Comparison of ENCODE assay signal across 9 cellular contexts in genomic region chr7:122885583-122886356, GRCh38. TPM values are rescaled to one million over a fixed set of nuclear protein-coding genes. Genes with fewer than 3 reads are reported as not detected.
DNase-seq lines count a peak whose midpoint lies in the region; ATAC-seq, FAIRE-seq and TF ChIP-seq lines count a peak whose summit lies in the region.
"Had no signal": no experiment of that assay in that cellular context is flagged by ENCODE, and none has a peak within 500 bp of the region (broad histone marks: within the 10 kb centered on the region; RNA-seq: fewer than 3 reads in every experiment).

No MANE protein-coding gene starts in this region.

- peak; percentile 42 for DNase-seq in COLO829 (ENCODE audit: low spot score)
- no peak for DNase-seq in RWPE2 (ENCODE audit: low spot score)
- DNase-seq in endothelial cell of umbilical vein (ENCODE audit: low read depth, low spot score): peak; percentile 66
- peak; percentile 50 for DNase-seq in urothelium cell line (ENCODE audit: low spot score)
- DNase-seq in NCI-H2107 (lab: John Stamatoyannopoulos, UW): no peak

- BruUV-seq in endothelial cell of umbilical vein (replicated peaks; lab: Mats Ljungman, UMichigan): no TSS peak

- H3K9me3 ChIP-seq in RWPE2 (ENCODE audit: severe bottlenecking) (no peaks in the 10 kb centered on the region), endothelial cell of umbilical vein (replicated peaks; ENCODE audit: control insufficient read depth, insufficient read depth, low read length) (no peaks in the 10 kb centered on the region), mesodermal cell (ENCODE audit: control insufficient read depth, low read length) (no peaks in the 10 kb centered on the region)

- H3K9me1 ChIP-seq in endothelial cell of umbilical vein (replicated peaks; ENCODE audit: control insufficient read depth, extremely low read depth, insufficient read depth, low read length): no peaks in the 10 kb centered on the region

- no peak for TF ChIP-seq POLR2A in endothelial cell of umbilical vein (IDR thresholded peaks at IDR 0.05; ENCODE audit: low read depth, low read length)

- H3K4me2 ChIP-seq in endothelial cell of umbilical vein (ENCODE audit: insufficient read depth, low read length): peak overlapping the region; percentile 96

- dilution Hi-C loops in endothelial cell of umbilical vein (cut with MboI; ENCODE audit: extremely low pct_ligation_motif_present, low sequenced_read_pairs): no loop called here

- ATAC-seq in GM19043 (IDR thresholded peaks at IDR 0.05; ENCODE audit: low read depth, unreplicated experiment) (peak; percentile 35), HG03135 (IDR thresholded peaks at IDR 0.05; ENCODE audit: unreplicated experiment) (peak; percentile 38), RWPE2 (ENCODE audit: low read depth) (peak; percentile 46)

- H3K27me3 ChIP-seq in RWPE2 (ENCODE audit: insufficient read depth, poor library complexity, severe bottlenecking): no peaks in the 10 kb centered on the region
- no peaks in the 10 kb centered on the region for H3K27me3 ChIP-seq in endothelial cell of umbilical vein (ENCODE audit: control insufficient read depth in 2 of 2, insufficient read depth in 2 of 2, low read length in 2 of 2)

- CTCF ChIA-PET in endothelial cell of umbilical vein (lab: Charles Lee): interaction anchor here (0.8 to 5.9 kb wide), 13 partner anchors 12 to 335 kb away, joined by 3 to 70 read pairs (median 3); no protein-coding TSS in a partner anchor

- peak overlapping the region; percentile 88 for H2AFZ ChIP-seq in endothelial cell of umbilical vein (ENCODE audit: low read depth, low read length)

- TF ChIP-seq CTCF in RWPE2 (IDR thresholded peaks at IDR 0.05; ENCODE audit: poor library complexity, severe bottlenecking): no peak
- peak in 1 of 2 donors; percentile 12 for TF ChIP-seq CTCF in endothelial cell of umbilical vein (IDR thresholded peaks at IDR 0.05; ENCODE audit: extremely low read depth in 1 of 2, insufficient read depth in 1 of 2, low read depth in 1 of 2, low read length in 2 of 2)

- FAIRE-seq in endothelial cell of umbilical vein (lab: Jason Lieb, UNC) (no peak), urothelium cell line (lab: Jason Lieb, UNC) (no peak)
- FAIRE-seq: TTC549 had no signal

- POLR2A ChIA-PET in endothelial cell of umbilical vein (lab: Charles Lee): interaction anchor here (1.6 kb wide), 1 partner anchor 83 kb away, joined by 8 read pairs; no protein-coding TSS in a partner anchor

- peaks cover 13% of the 10 kb centered on the region for H3K4me1 ChIP-seq in RWPE2 (ENCODE audit: insufficient read depth, poor library complexity, severe bottlenecking)
- peaks cover 28% of the 10 kb centered on the region for H3K4me1 ChIP-seq in endothelial cell of umbilical vein (ENCODE audit: control insufficient read depth, extremely low read depth, insufficient read depth, low read length)
- H3K4me1 ChIP-seq in mesodermal cell (ENCODE audit: control insufficient read depth, insufficient read depth, low read length, poor library complexity, severe bottlenecking): no peaks in the 10 kb centered on the region

- WGBS in mesodermal cell (ENCODE audit: insufficient coverage in 2 of 2), 2 experiments: 0 to 1% methylated on average over 47 to 69 of the region's 70 CpGs

- peak overlapping the region; percentile 82 for H3K4me3 ChIP-seq in RWPE2 (ENCODE audit: severe bottlenecking)
- peak overlapping the region; percentile 51 to 92 (median 70) for H3K4me3 ChIP-seq in endothelial cell of umbilical vein (replicated peaks in 1 of 3; ENCODE audit: insufficient read depth in 1 of 3, low read depth in 1 of 3, low read length in 3 of 3)
- H3K4me3 ChIP-seq in mesodermal cell (ENCODE audit: extremely low read depth, insufficient read depth, low read length, poor library complexity, severe bottlenecking): peak overlapping the region; percentile 65

- H3K9ac ChIP-seq in endothelial cell of umbilical vein (replicated peaks; ENCODE audit: extremely low read depth, insufficient read depth, low read length): peak overlapping the region; percentile 85

- H3K79me2 ChIP-seq in endothelial cell of umbilical vein (ENCODE audit: control insufficient read depth, insufficient read depth, low read length): peaks cover 2% of the 10 kb centered on the region

- intact Hi-C loops in endothelial cell of umbilical vein (cut with micrococcal nuclease): loop anchor here (1.0 to 10.0 kb wide), 9 partner anchors 41 to 748 kb away; no protein-coding TSS in a partner anchor

- H3K27ac ChIP-seq in RWPE2 (ENCODE audit: poor library complexity, severe bottlenecking) (peak overlapping the region; percentile 21), endothelial cell of umbilical vein (ENCODE audit: insufficient read depth, low read depth, low read length) (peak overlapping the region; percentile 66), mesodermal cell (ENCODE audit: low read depth, low read length, severe bottlenecking) (no peak overlapping the region)

- no peaks in the 10 kb centered on the region for H4K20me1 ChIP-seq in endothelial cell of umbilical vein (replicated peaks; ENCODE audit: control insufficient read depth, extremely low read depth, insufficient read depth, low read length)

- no peaks in the 10 kb centered on the region for H3K36me3 ChIP-seq in RWPE2 (ENCODE audit: low read depth)
- no peaks in the 10 kb centered on the region for H3K36me3 ChIP-seq in endothelial cell of umbilical vein (ENCODE audit: control insufficient read depth in 2 of 2, extremely low read depth in 1 of 2, insufficient read depth in 2 of 2, low read length in 2 of 2)
- no peaks in the 10 kb centered on the region for H3K36me3 ChIP-seq in mesodermal cell (ENCODE audit: control insufficient read depth, insufficient read depth, low read length)

TF ChIP-seq in endothelial cell of umbilical vein, 7 proteins besides CTCF, POLR2A, EP300 and RAD21:
- TF ChIP-seq FOS (IDR thresholded peaks at IDR 0.05; ENCODE audit: borderline replicate concordance, insufficient read depth, low read length) (no peak), MYC (IDR thresholded peaks at IDR 0.05; ENCODE audit: low read depth, low read length) (no peak), POLR2AphosphoS5 (IDR thresholded peaks at IDR 0.05; ENCODE audit: insufficient read depth, low read depth, low read length) (no peak), MAX (IDR thresholded peaks at IDR 0.05; ENCODE audit: insufficient read depth, insufficient read length) (no peak), JUN (IDR thresholded peaks at IDR 0.05; ENCODE audit: borderline replicate concordance, insufficient read depth, insufficient read length, low read depth) (no peak), EZH2 (IDR thresholded peaks at IDR 0.05; ENCODE audit: borderline replicate concordance, low read depth, low read length, severe bottlenecking) (no peak), GATA2 (IDR thresholded peaks at IDR 0.05; ENCODE audit: insufficient read depth, insufficient read length, low read depth, low read length) (no peak)

RNA-seq across cellular contexts. Expression of gene CADPS2, which starts 0.5 kb away (rescaled TPM):
- 20.0 and 22.6 TPM in 2 replicates for total RNA-seq in endothelial cell of umbilical vein
- 7.0 and 9.5 TPM in 2 replicates for polyA plus RNA-seq in endothelial cell of umbilical vein
- 11.9 and 13.5 TPM in 2 replicates for polyA plus RNA-seq in endothelial cell of umbilical vein (2011; cell fraction: cytosol; rRNA removed)
- polyA plus RNA-seq in endothelial cell of umbilical vein (2011; cell fraction: nucleus; rRNA removed): 9.4 and 10.7 TPM in 2 replicates
- polyA plus RNA-seq in endothelial cell of umbilical vein (2012): 14.0 and 23.6 TPM in 2 replicates
- 28.0 and 29.9 TPM in 2 replicates for polyA minus RNA-seq in endothelial cell of umbilical vein
- polyA minus RNA-seq in endothelial cell of umbilical vein (2011; cell fraction: cytosol; rRNA and poly(A)+ RNA removed): 2.6 TPM
- polyA minus RNA-seq in endothelial cell of umbilical vein (2011; cell fraction: nucleus; rRNA and poly(A)+ RNA removed): 37.5 and 44.5 TPM in 2 replicates
- polyA plus RNA-seq in mesodermal cell (2013, experiment 1 of 2): 2.2 TPM
- 1.9 TPM for polyA plus RNA-seq in mesodermal cell (2013, experiment 2 of 2)

Comparison
In these comparisons a context has a peak if more than half of its experiments do, and no peak if none do; other contexts are left out.
1. DNase-seq: peak in COLO829 (single experiment), endothelial cell of umbilical vein (single experiment) and urothelium cell line (single experiment); none in RWPE2 (single experiment) and NCI-H2107 (single experiment).
2. Peak in every context shown above with its lines, with median percentiles within 50 percentile points of each other: ATAC-seq and H3K4me3 ChIP-seq.